ENCODE assay signal across 10 cellular contexts in genomic region chr22:36344106-36344827, GRCh38. TPM values are rescaled to one million over a fixed set of nuclear protein-coding genes. Genes with fewer than 3 reads are reported as not detected.
A peak's percentile ranks its signal among the peaks of the same experiment; 100 is the strongest.
DNase-seq lines count a peak whose midpoint lies in the region; ATAC-seq, FAIRE-seq and TF ChIP-seq lines count a peak whose summit lies in the region.
"Had no signal": no experiment of that assay in that cellular context is flagged by ENCODE, and none has a peak within 500 bp of the region (broad histone marks: within the 10 kb centered on the region; RNA-seq: fewer than 3 reads in every experiment).

No MANE protein-coding gene starts in this region.

- no peak overlapping the region for H3K4me3 Mint-ChIP-seq in natural killer cell

- DNase-seq in NCI-H146 (lab: John Stamatoyannopoulos, UW): peak; percentile 24
- no peak for DNase-seq in NCI-H146 treated with DMSO at 0.1 percent for 48 hours (lab: John Stamatoyannopoulos, UW; ENCODE audit: unreplicated experiment)
- no peak for DNase-seq in body of pancreas
- DNase-seq in natural killer cell: no peak
- DNase-seq in suprapubic skin (ENCODE audit: low spot score in 2 of 2): no peak
- DNase-seq in small intestine: no peak
- DNase-seq in SW 1271 (lab: John Stamatoyannopoulos, UW): no peak
- no peak for DNase-seq in DMS 273 treated with DMSO at 0.1 percent for 48 hours (lab: John Stamatoyannopoulos, UW)
- DNase-seq: WERI-Rb-1 had no signal

- no peak for FAIRE-seq in small intestine (lab: Jason Lieb, UNC)

- TF ChIP-seq CTCF in body of pancreas (IDR thresholded peaks at IDR 0.05) (no peak), natural killer cell (IDR thresholded peaks at IDR 0.05) (no peak), suprapubic skin (IDR thresholded peaks at IDR 0.05) (no peak)

- peaks cover 7% of the 10 kb centered on the region for H3K36me3 Mint-ChIP-seq in natural killer cell

- H3K9me3 Mint-ChIP-seq in natural killer cell: no peaks in the 10 kb centered on the region

- H3K27ac ChIP-seq in body of pancreas (peak overlapping the region; percentile 21 to 84 (median 80)), suprapubic skin (peak overlapping the region; percentile 74), small intestine (ENCODE audit: low read depth in 1 of 2, low read length in 1 of 2) (peak overlapping the region in 1 of 2 donors; percentile 72)
- H3K27ac ChIP-seq: 22Rv1, WERI-Rb-1 had no signal

- H3K27ac Mint-ChIP-seq in natural killer cell: peak overlapping the region; percentile 84 to 88

- WGBS in body of pancreas, 2 donors: 85 to 88% methylated on average over 11 to 23 of the region's 23 CpGs
- 64% methylated on average over 10 of the region's 23 CpGs for WGBS in suprapubic skin
- 82 to 86% (median 84%) methylated on average over 23 of the region's 23 CpGs for WGBS in small intestine, 3 donors

- H3K4me1 ChIP-seq in body of pancreas: peaks cover 67% of the 10 kb centered on the region
- peaks cover 68% of the 10 kb centered on the region for H3K4me1 ChIP-seq in suprapubic skin
- H3K4me1 ChIP-seq in small intestine (ENCODE audit: control insufficient read depth in 2 of 2, insufficient read depth in 1 of 2, low read depth in 1 of 2, low read length in 1 of 2): peaks cover 0 to 3% of the 10 kb centered on the region in 2 donors

- H3K9me3 ChIP-seq in body of pancreas: no peaks in the 10 kb centered on the region
- no peaks in the 10 kb centered on the region for H3K9me3 ChIP-seq in suprapubic skin
- H3K9me3 ChIP-seq in small intestine (ENCODE audit: control insufficient read depth, low read depth): no peaks in the 10 kb centered on the region

- no peak overlapping the region for H3K4me3 ChIP-seq in body of pancreas
- H3K4me3 ChIP-seq in suprapubic skin: no peak overlapping the region
- no peak overlapping the region for H3K4me3 ChIP-seq in small intestine (ENCODE audit: low read depth in 1 of 2, low read length in 2 of 2)

- H3K27me3 ChIP-seq in body of pancreas (no peaks in the 10 kb centered on the region), suprapubic skin (no peaks in the 10 kb centered on the region), small intestine (ENCODE audit: control insufficient read depth in 2 of 2, insufficient read depth in 2 of 2, low read length in 2 of 2) (no peaks in the 10 kb centered on the region)

- peaks cover 50 to 54% of the 10 kb centered on the region in 2 donors for H3K4me1 Mint-ChIP-seq in natural killer cell

- intact Hi-C loops in body of pancreas (cut with DNase I): no loop called here
- intact Hi-C loops in natural killer cell (cut with micrococcal nuclease): no loop called here

- TF ChIP-seq EP300 in suprapubic skin (IDR thresholded peaks at IDR 0.05): no peak

- H3K36me3 ChIP-seq in body of pancreas (replicated peaks in 1 of 2; ENCODE audit: insufficient read depth in 1 of 2, low read depth in 2 of 2) (peaks cover 0 to 19% of the 10 kb centered on the region in 2 donors), suprapubic skin (peaks cover 51% of the 10 kb centered on the region), small intestine (ENCODE audit: control insufficient read depth in 2 of 2, insufficient read depth in 2 of 2, low read length in 2 of 2) (peaks cover 25% of the 10 kb centered on the region in 2 donors)

- no peak for TF ChIP-seq POLR2A in body of pancreas (IDR thresholded peaks at IDR 0.05)
- no peak for TF ChIP-seq POLR2A in suprapubic skin (IDR thresholded peaks at IDR 0.05)

- H3K27me3 Mint-ChIP-seq in natural killer cell (ENCODE audit: low read depth in 2 of 2): no peaks in the 10 kb centered on the region

- peak; percentile 2 for ATAC-seq in body of pancreas
- ATAC-seq in natural killer cell: peak in 1 of 3 donors; percentile 30

RNA-seq across cellular contexts. Expression of gene MYH9, which starts 43.5 kb away (rescaled TPM):
- total RNA-seq in body of pancreas (100 to 1,000 TPM; 294 to 323 TPM), natural killer cell (1,000 to 10,000 TPM in 1 of 3 donors, 100 to 1,000 TPM in 2; 803 to 1,038 (median 808) TPM), suprapubic skin (100 to 1,000 TPM; 284 to 323 (median 294) TPM)
- 100 to 1,000 TPM in 2 of 3 donors, 10 to 100 TPM in 1; 95.4 to 156 (median 130) TPM for polyA plus RNA-seq in small intestine
